8 cellular contexts compared by ENCODE assay signal in the genomic region with DNA sequence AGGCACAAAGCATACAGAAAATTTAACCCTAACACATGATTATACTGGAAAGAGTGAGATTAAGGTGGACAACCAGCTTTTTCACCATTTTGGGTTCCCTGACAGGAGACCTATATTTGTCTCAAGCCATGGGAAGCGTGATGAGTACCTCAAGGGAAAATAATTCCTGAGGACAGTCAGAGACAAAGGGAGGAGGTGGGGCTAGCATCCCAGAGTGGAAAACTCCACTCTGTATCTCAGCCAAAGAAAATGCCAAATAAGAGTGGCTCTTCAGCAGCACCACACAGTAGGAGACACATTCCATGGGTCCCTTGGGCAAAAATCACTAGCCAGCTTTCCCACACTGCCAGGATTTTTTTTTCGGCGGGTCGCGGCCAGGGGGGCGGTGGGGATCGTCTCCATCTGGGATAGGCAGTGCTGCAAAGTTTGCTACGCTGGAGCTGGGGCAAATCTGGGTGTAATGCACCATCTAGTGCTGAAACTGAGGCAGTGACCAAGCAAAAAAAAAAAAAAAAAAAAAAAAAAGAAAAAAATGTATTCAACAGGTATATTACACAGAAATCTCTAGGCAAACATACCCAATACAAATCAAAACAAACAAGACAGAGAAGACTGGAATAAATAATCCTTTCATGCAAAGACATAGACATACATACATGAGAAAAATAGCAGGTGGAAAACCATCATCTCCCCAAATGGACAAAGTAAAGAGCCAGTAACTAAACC.
DNase-seq lines count a peak whose midpoint lies in the region; ATAC-seq and TF ChIP-seq lines count a peak whose summit lies in the region.

No MANE protein-coding gene starts in this region.

- H3K4me3 ChIP-seq in heart left ventricle = no peak overlapping the region
- H3K4me3 ChIP-seq in Loucy (ENCODE audit: low read length, poor library complexity, severe bottlenecking) = no peak overlapping the region
- H3K4me3 ChIP-seq in osteoblast (ENCODE audit: insufficient read depth, low read length) = peak overlapping the region; percentile 68

- H3K4me3 Mint-ChIP-seq in T-cell = no peak overlapping the region

- peaks cover 11 to 20% of the 10 kb centered on the region in 2 donors for H3K27me3 Mint-ChIP-seq in T-cell

- H3K36me3 ChIP-seq in heart left ventricle (no peaks in the 10 kb centered on the region), Loucy (ENCODE audit: insufficient read depth, low read length) (no peaks in the 10 kb centered on the region), osteoblast (ENCODE audit: insufficient read depth, low read length) (no peaks in the 10 kb centered on the region)

- CTCF ChIA-PET in T-cell (lab: Charles Lee) = interaction anchor here (0.5 to 0.6 kb wide), 2 partner anchors 8 to 299 kb away, joined by 3 to 5 read pairs; no protein-coding TSS in a partner anchor

- no peak overlapping the region for H3K27ac ChIP-seq in heart left ventricle
- no peak overlapping the region for H3K27ac ChIP-seq in osteoblast (ENCODE audit: low read depth, low read length)

- TF ChIP-seq CTCF in heart left ventricle (IDR thresholded peaks at IDR 0.05) (peak in 7 of 12 donors; percentile 7 to 38 (median 28)), Loucy (conservative IDR thresholded peaks at IDR 0.05; ENCODE audit: low read length) (peak; percentile 44), osteoblast (IDR thresholded peaks at IDR 0.05; ENCODE audit: extremely low read depth, low read depth, low read length) (peak; percentile 56)

- H3K9ac ChIP-seq in Loucy (ENCODE audit: low read depth, low read length, poor library complexity, severe bottlenecking) = no peak overlapping the region

- ATAC-seq in heart left ventricle (peak in 2 of 4 donors; percentile 39 to 47), T-cell (replicated peaks in 1 of 4) (no peak), HG02970 (IDR thresholded peaks at IDR 0.05; ENCODE audit: low FRiP score, unreplicated experiment) (no peak)

- H3K4me1 ChIP-seq in heart left ventricle (no peaks in the 10 kb centered on the region), Loucy (ENCODE audit: insufficient read depth, low read length, poor library complexity, severe bottlenecking) (no peaks in the 10 kb centered on the region), osteoblast (ENCODE audit: insufficient read depth, low read length) (peaks cover 5% of the 10 kb centered on the region)

- TF ChIP-seq POLR2A in heart left ventricle (IDR thresholded peaks at IDR 0.05) = no peak

- peaks cover 0 to 3% (median 0%) of the 10 kb centered on the region in 9 donors for H3K27me3 ChIP-seq in heart left ventricle
- no peaks in the 10 kb centered on the region for H3K27me3 ChIP-seq in Loucy (ENCODE audit: insufficient read depth, low read length, poor library complexity, severe bottlenecking)
- H3K27me3 ChIP-seq in osteoblast (ENCODE audit: insufficient read depth, low read length) = no peaks in the 10 kb centered on the region

- H3K79me2 ChIP-seq in Loucy (ENCODE audit: insufficient read depth, low read length) (no peaks in the 10 kb centered on the region), osteoblast (ENCODE audit: insufficient read depth, low read length) (no peaks in the 10 kb centered on the region)

- DNase-seq in heart left ventricle (peak in 1 of 5 donors; percentile 32), cardiac septum (ENCODE audit: low spot score) (no peak), cerebellar cortex (ENCODE audit: low spot score) (peak; percentile 10), osteoblast (ENCODE audit: insufficient read length, low spot score, missing footprints) (no peak), T-cell (no peak), OCI-M2 (lab: John Stamatoyannopoulos, UW; ENCODE audit: unreplicated experiment) (no peak)

- 1 to 4% (median 3%) methylated on average over 7 to 8 of the region's 8 CpGs for WGBS in heart left ventricle, 4 donors

- H3K27ac Mint-ChIP-seq in T-cell = no peak overlapping the region

- no peaks in the 10 kb centered on the region for H3F3A ChIP-seq in Loucy (ENCODE audit: low read depth)

- intact Hi-C loops in heart left ventricle (cut with DNase I) (loop anchor here in 2 of 10 donors (5.0 to 10.0 kb wide), 2 partner anchors 377 to 485 kb away; no protein-coding TSS in a partner anchor), cardiac septum (cut with DNase I) (no loop called here)

- peaks cover 6 to 15% (median 7%) of the 10 kb centered on the region in 3 donors for H3K9me3 Mint-ChIP-seq in T-cell

- H4K20me1 ChIP-seq in Loucy (ENCODE audit: insufficient read depth, low read length, poor library complexity, severe bottlenecking) (no peaks in the 10 kb centered on the region), osteoblast (ENCODE audit: insufficient read depth, low read length) (no peaks in the 10 kb centered on the region)

- H3K4me1 Mint-ChIP-seq in T-cell = no peaks in the 10 kb centered on the region

- H3K4me2 ChIP-seq in Loucy (ENCODE audit: low read depth, low read length, poor library complexity, severe bottlenecking) (no peak overlapping the region), osteoblast (ENCODE audit: insufficient read depth, low read length) (peak overlapping the region; percentile 78)

- H3K9me2 ChIP-seq in Loucy (replicated peaks; ENCODE audit: low read depth, low read length) = no peaks in the 10 kb centered on the region

- no peak overlapping the region for H2AFZ ChIP-seq in Loucy (ENCODE audit: low read length)
- H2AFZ ChIP-seq in osteoblast (ENCODE audit: low read length) = peak overlapping the region; percentile 83

- no peaks in the 10 kb centered on the region for H3K36me3 Mint-ChIP-seq in T-cell

- H3K9me3 ChIP-seq in heart left ventricle (peaks cover 0 to 16% (median 0%) of the 10 kb centered on the region in 12 donors), Loucy (ENCODE audit: insufficient read depth, low read depth, low read length) (no peaks in the 10 kb centered on the region), osteoblast (ENCODE audit: low read depth, low read length) (no peaks in the 10 kb centered on the region)

- POLR2A ChIA-PET in T-cell (lab: Charles Lee) = no interaction called here
